1 cellular context compared by ENCODE assay signal in the genomic region with DNA sequence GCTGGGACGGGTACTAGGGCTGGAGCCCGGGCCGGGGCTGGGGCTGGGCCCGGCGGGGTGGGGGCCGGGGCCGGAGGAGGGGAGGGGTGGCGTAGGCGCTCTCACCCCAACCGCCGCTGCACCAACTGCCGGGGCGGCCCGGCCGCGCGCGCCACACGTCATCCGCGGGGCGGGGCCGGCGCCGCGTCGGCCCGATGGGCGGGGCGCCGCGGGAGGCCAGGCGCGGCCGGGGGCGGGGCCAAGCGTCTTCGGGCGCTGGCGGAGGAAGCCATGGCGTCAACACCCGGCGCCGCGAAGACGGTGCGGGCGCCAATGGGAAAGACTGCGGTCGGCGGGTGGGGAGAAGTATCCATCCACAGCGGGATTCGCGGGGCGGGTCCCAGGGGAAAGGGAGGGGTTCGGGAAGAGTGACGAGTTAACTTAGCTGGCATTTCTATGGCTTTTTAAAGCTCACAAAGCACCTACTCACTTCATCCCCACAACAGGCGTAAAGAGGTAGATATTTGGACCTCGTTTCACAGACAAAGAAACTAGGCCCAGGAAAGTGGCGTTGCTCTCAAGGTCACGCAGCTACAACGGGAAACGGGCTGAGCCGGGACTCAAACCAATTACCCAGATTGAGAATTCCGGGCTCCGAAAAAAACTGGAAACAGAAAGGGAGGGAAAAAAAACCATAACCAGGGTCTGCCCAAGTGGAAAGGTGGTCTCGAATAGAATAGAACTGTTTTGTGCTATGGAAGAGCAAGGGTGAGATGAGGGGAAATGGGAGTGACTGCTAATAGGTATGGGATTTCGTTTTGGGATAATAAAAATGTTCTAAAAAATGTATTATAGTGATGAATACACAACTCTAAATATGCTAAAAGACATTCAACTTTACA.
TF ChIP-seq lines count a peak whose summit lies in the region.

TSS of gene SPAG9 (minus strand) at position 130 of the 881 bp plus-strand sequence. CDS start 212 bp downstream, outside the sequence.

TF ChIP-seq in IMR-90, 13 proteins besides CTCF, POLR2A, EP300 and RAD21:
- peak; percentile 73 for TF ChIP-seq MAZ (IDR thresholded peaks at IDR 0.05; ENCODE audit: borderline replicate concordance, low read depth, low read length)
- TF ChIP-seq SMC3 (IDR thresholded peaks at IDR 0.05; ENCODE audit: low read depth, low read length), result 0 out of 2 replicates have a peak, but pooled peaks have one; percentile 5
- TF ChIP-seq, protein P1, sequence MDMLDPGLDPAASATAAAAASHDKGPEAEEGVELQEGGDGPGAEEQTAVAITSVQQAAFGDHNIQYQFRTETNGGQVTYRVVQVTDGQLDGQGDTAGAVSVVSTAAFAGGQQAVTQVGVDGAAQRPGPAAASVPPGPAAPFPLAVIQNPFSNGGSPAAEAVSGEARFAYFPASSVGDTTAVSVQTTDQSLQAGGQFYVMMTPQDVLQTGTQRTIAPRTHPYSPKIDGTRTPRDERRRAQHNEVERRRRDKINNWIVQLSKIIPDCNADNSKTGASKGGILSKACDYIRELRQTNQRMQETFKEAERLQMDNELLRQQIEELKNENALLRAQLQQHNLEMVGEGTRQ (IDR thresholded peaks at IDR 0.05; ENCODE audit: low read depth, low read length), result no peak
